Comparison of ENCODE assay signal across 12 cellular contexts in genomic region chr19:1395194-1396018, GRCh38. TPM values are rescaled to one million over a fixed set of nuclear protein-coding genes. Genes with fewer than 3 reads are reported as not detected.
A peak's percentile ranks its signal among the peaks of the same experiment; 100 is the strongest.
DNase-seq lines count a peak whose midpoint lies in the region; FAIRE-seq and TF ChIP-seq lines count a peak whose summit lies in the region.
"Had no signal": no experiment of that assay in that cellular context is flagged by ENCODE, and none has a peak within 500 bp of the region (broad histone marks: within the 10 kb centered on the region; RNA-seq: fewer than 3 reads in every experiment).

No MANE protein-coding gene starts in this region.

- H3K9me3 ChIP-seq in BE2C (no peaks in the 10 kb centered on the region), NT2/D1 (ENCODE audit: insufficient read depth, low read length) (no peaks in the 10 kb centered on the region), keratinocyte (ENCODE audit: control insufficient read depth, low read depth, low read length) (no peaks in the 10 kb centered on the region), thyroid gland (no peaks in the 10 kb centered on the region)

- H3K4me3 ChIP-seq in BE2C (ENCODE audit: low read depth, low read length) (0 out of 2 replicates have a peak overlapping the region, but pooled peaks have one; percentile 4), NT2/D1 (ENCODE audit: insufficient read length, low read depth) (no peak overlapping the region), keratinocyte (ENCODE audit: control insufficient read depth in 2 of 3, extremely low read depth in 1 of 3, insufficient read depth in 2 of 3, low read depth in 1 of 3, low read length in 3 of 3) (no peak overlapping the region), thyroid gland (replicated peaks in 1 of 3) (no peak overlapping the region)

- no peaks in the 10 kb centered on the region for H3K27me3 Mint-ChIP-seq in T-helper 2 cell treated with Interferon-gamma antibody and Interleukin-4, amounts not matched to agents 5 μg/mL and 100 μg/mL, for 36 hours (ENCODE audit: low read depth)
- H3K27me3 Mint-ChIP-seq: progenitor cell of endocrine pancreas had no signal

- peaks cover 8% of the 10 kb centered on the region for H3K36me3 Mint-ChIP-seq in T-helper 2 cell treated with Interferon-gamma antibody and Interleukin-4, amounts not matched to agents 5 μg/mL and 100 μg/mL, for 36 hours (ENCODE audit: low read depth)

- no peaks in the 10 kb centered on the region for H3K79me2 ChIP-seq in keratinocyte (ENCODE audit: control insufficient read depth, insufficient read depth, low read length)

- TF ChIP-seq CTCF in BE2C (IDR thresholded peaks at IDR 0.05; ENCODE audit: low read depth, low read length) (no peak), keratinocyte (optimal IDR thresholded peaks at IDR 0.05 in 1 of 3, IDR thresholded peaks at IDR 0.05 in 1 of 3, conservative IDR thresholded peaks at IDR 0.05 in 1 of 3; ENCODE audit: extremely low read depth in 1 of 3, insufficient read depth in 2 of 3, low read length in 3 of 3) (no peak), thyroid gland (IDR thresholded peaks at IDR 0.05) (no peak)

- H3K27ac Mint-ChIP-seq in T-helper 2 cell treated with Interferon-gamma antibody and Interleukin-4, amounts not matched to agents 5 μg/mL and 100 μg/mL, for 36 hours, result no peak overlapping the region
- H3K27ac Mint-ChIP-seq: progenitor cell of endocrine pancreas had no signal

- peaks cover 36% of the 10 kb centered on the region for H3K36me3 ChIP-seq in BE2C
- peaks cover 66% of the 10 kb centered on the region for H3K36me3 ChIP-seq in NT2/D1 (ENCODE audit: insufficient read depth, insufficient read length, low read length)
- H3K36me3 ChIP-seq in keratinocyte (ENCODE audit: control insufficient read depth in 2 of 2, extremely low read depth in 1 of 2, insufficient read depth in 2 of 2, low read length in 2 of 2), result peaks cover 3 to 5% of the 10 kb centered on the region in 2 experiments
- H3K36me3 ChIP-seq in thyroid gland, result peaks cover 26 to 30% of the 10 kb centered on the region in 2 donors

- FAIRE-seq in keratinocyte (lab: Jason Lieb, UNC), result no peak

- no peaks in the 10 kb centered on the region for H3K9me1 ChIP-seq in keratinocyte (ENCODE audit: control insufficient read depth, extremely low read depth, insufficient read depth, low read length)

- dilution Hi-C loops in keratinocyte (cut with MboI; ENCODE audit: extremely low pct_ligation_motif_present, low sequenced_read_pairs), result no loop called here

- H3K4me1 ChIP-seq in BE2C (peaks cover 15% of the 10 kb centered on the region), NT2/D1 (ENCODE audit: insufficient read depth, insufficient read length) (peaks cover 20% of the 10 kb centered on the region), keratinocyte (ENCODE audit: control insufficient read depth, extremely low read depth, insufficient read depth, low read length) (peaks cover 16% of the 10 kb centered on the region), thyroid gland (peaks cover 2 to 10% of the 10 kb centered on the region in 2 donors)

- intact Hi-C loops in thyroid gland (cut with DNase I), result no loop called here

- no peak for TF ChIP-seq POLR2A in thyroid gland (IDR thresholded peaks at IDR 0.05)

- WGBS in thyroid gland, 2 donors, result 85 to 92% methylated on average over 10 to 38 of the region's 52 CpGs

- no peaks in the 10 kb centered on the region for H4K20me1 ChIP-seq in keratinocyte (ENCODE audit: control insufficient read depth, extremely low read depth, insufficient read depth, low read length)

- H3K27me3 ChIP-seq in BE2C, result no peaks in the 10 kb centered on the region
- no peaks in the 10 kb centered on the region for H3K27me3 ChIP-seq in NT2/D1 (ENCODE audit: insufficient read depth, insufficient read length)
- peaks cover 18% of the 10 kb centered on the region for H3K27me3 ChIP-seq in keratinocyte (ENCODE audit: control insufficient read depth, extremely low read depth, insufficient read depth, low read length)
- no peaks in the 10 kb centered on the region for H3K27me3 ChIP-seq in thyroid gland
- H3K27me3 ChIP-seq: brain microvascular endothelial cell had no signal

- DNase-seq in BE2C, result peak; percentile 70
- no peak for DNase-seq in NT2/D1 (ENCODE audit: low read depth, low spot score)
- no peak for DNase-seq in keratinocyte (ENCODE audit: low read depth, low spot score)
- no peak for DNase-seq in GM03348 (ENCODE audit: low spot score)
- no peak for DNase-seq in T-helper 2 cell treated with Interferon-gamma antibody and Interleukin-4, amounts not matched to agents 5 μg/mL and 100 μg/mL, for 36 hours (ENCODE audit: low spot score)
- DNase-seq in thyroid gland, result no peak
- DNase-seq: activated naive CD4-positive, alpha-beta T cell treated with Interleukin-2 at 50 U/mL for 16 hours; brain microvascular endothelial cell; foreskin melanocyte; MV-4-11; WERI-Rb-1 had no signal

- H3K27ac ChIP-seq in keratinocyte (ENCODE audit: control insufficient read depth, insufficient read depth, low read length) (no peak overlapping the region), thyroid gland (no peak overlapping the region)
- H3K27ac ChIP-seq: brain microvascular endothelial cell had no signal

- H3K4me3 Mint-ChIP-seq in T-helper 2 cell treated with Interferon-gamma antibody and Interleukin-4, amounts not matched to agents 5 μg/mL and 100 μg/mL, for 36 hours, result no peak overlapping the region

- no peak overlapping the region for H2AFZ ChIP-seq in keratinocyte (ENCODE audit: control insufficient read depth, low read length)

- H3K9me3 Mint-ChIP-seq in T-helper 2 cell treated with Interferon-gamma antibody and Interleukin-4, amounts not matched to agents 5 μg/mL and 100 μg/mL, for 36 hours, result no peaks in the 10 kb centered on the region

- no peaks in the 10 kb centered on the region for H3K4me1 Mint-ChIP-seq in T-helper 2 cell treated with Interferon-gamma antibody and Interleukin-4, amounts not matched to agents 5 μg/mL and 100 μg/mL, for 36 hours (ENCODE audit: low read depth)

- H3K9ac ChIP-seq in NT2/D1 (ENCODE audit: insufficient read length, low read depth) (peak overlapping the region; percentile 51), keratinocyte (ENCODE audit: control insufficient read depth, extremely low read depth, insufficient read depth, low read length) (no peak overlapping the region)

- H3K4me2 ChIP-seq in keratinocyte (ENCODE audit: control insufficient read depth, extremely low read depth, insufficient read depth, low read depth, low read length), result peak overlapping the region; percentile 10

RNA-seq across cellular contexts. Expression of gene GAMT, which starts 5.9 kb away (rescaled TPM):
- polyA plus RNA-seq in BE2C (2012; ENCODE audit: insufficient read depth, insufficient read length, low read depth), result 17.9 TPM
- polyA plus RNA-seq in keratinocyte, result 5.7 to 15.6 TPM (median 7.6 TPM) in 3 replicates
- polyA plus RNA-seq in keratinocyte (2011; ENCODE audit: low read depth), result 2.3 TPM
- polyA plus RNA-seq in keratinocyte (2011; cell fraction: cytosol; rRNA removed), result 5.4 and 11.0 TPM in 2 replicates
- polyA plus RNA-seq in keratinocyte (2011; cell fraction: nucleus; rRNA removed), result 2.8 and 4.4 TPM in 2 replicates
- 7.6 and 8.1 TPM in 2 replicates for polyA plus RNA-seq in keratinocyte (2012; ENCODE audit: low replicate concordance)
- 3.4 to 8.3 TPM (median 7.1 TPM) in 3 replicates for polyA minus RNA-seq in keratinocyte
- polyA minus RNA-seq in keratinocyte (2011; cell fraction: cytosol; rRNA and poly(A)+ RNA removed), result 12.1 TPM
- 1.3 and 1.5 TPM in 2 replicates for polyA minus RNA-seq in keratinocyte (2011; cell fraction: nucleus; rRNA and poly(A)+ RNA removed)
- total RNA-seq in thyroid gland, result 10 to 100 TPM; 22.2 to 39.5 (median 29.1) TPM

RNA-seq across cellular contexts. Expression of gene NDUFS7, which starts 11.7 kb away (rescaled TPM):
- 569 TPM for polyA plus RNA-seq in BE2C (2012; ENCODE audit: insufficient read depth, insufficient read length, low read depth)
- 23.2 to 52.1 TPM (median 41.3 TPM) in 3 replicates for polyA plus RNA-seq in keratinocyte
- polyA plus RNA-seq in keratinocyte (2011; ENCODE audit: low read depth), result 11.3 TPM
- 24.0 and 90.4 TPM in 2 replicates for polyA plus RNA-seq in keratinocyte (2011; cell fraction: cytosol; rRNA removed)
- 28.1 and 45.9 TPM in 2 replicates for polyA plus RNA-seq in keratinocyte (2011; cell fraction: nucleus; rRNA removed)
- polyA plus RNA-seq in keratinocyte (2012; ENCODE audit: low replicate concordance), result 53.3 and 67.2 TPM in 2 replicates
- 23.6 to 24.5 TPM (median 24.1 TPM) in 3 replicates for polyA minus RNA-seq in keratinocyte
- 179 TPM for polyA minus RNA-seq in keratinocyte (2011; cell fraction: cytosol; rRNA and poly(A)+ RNA removed)
- 21.3 and 24.1 TPM in 2 replicates for polyA minus RNA-seq in keratinocyte (2011; cell fraction: nucleus; rRNA and poly(A)+ RNA removed)
- 100 to 1,000 TPM in 2 of 4 donors, 10 to 100 TPM in 2; 75.2 to 185 (median 108) TPM for total RNA-seq in thyroid gland

RNA-seq across cellular contexts. Expression of gene DAZAP1, which starts 12.0 kb away (rescaled TPM):
- polyA plus RNA-seq in BE2C (2012; ENCODE audit: insufficient read depth, insufficient read length, low read depth), result 146 TPM
- polyA plus RNA-seq in keratinocyte, result 56.4 to 99.2 TPM (median 71.6 TPM) in 3 replicates
- 75.7 TPM for polyA plus RNA-seq in keratinocyte (2011; ENCODE audit: low read depth)
- polyA plus RNA-seq in keratinocyte (2011; cell fraction: cytosol; rRNA removed), result 33.6 and 50.2 TPM in 2 replicates
- polyA plus RNA-seq in keratinocyte (2011; cell fraction: nucleus; rRNA removed), result 72.0 and 80.3 TPM in 2 replicates
- 35.2 and 91.1 TPM in 2 replicates for polyA plus RNA-seq in keratinocyte (2012; ENCODE audit: low replicate concordance)
- polyA minus RNA-seq in keratinocyte, result 24.9 to 70.2 TPM (median 27.3 TPM) in 3 replicates
- 40.5 TPM for polyA minus RNA-seq in keratinocyte (2011; cell fraction: cytosol; rRNA and poly(A)+ RNA removed)
- 20.7 and 38.5 TPM in 2 replicates for polyA minus RNA-seq in keratinocyte (2011; cell fraction: nucleus; rRNA and poly(A)+ RNA removed)
- 10 to 100 TPM; 34.4 to 77.3 (median 67.7) TPM for total RNA-seq in thyroid gland

RNA-seq across cellular contexts. Expression of gene RPS15, which starts 42.8 kb away (rescaled TPM):
- 4,587 TPM for polyA plus RNA-seq in BE2C (2012; ENCODE audit: insufficient read depth, insufficient read length, low read depth)
- 795 to 1,391 TPM (median 803 TPM) in 3 replicates for polyA plus RNA-seq in keratinocyte
- polyA plus RNA-seq in keratinocyte (2011; ENCODE audit: low read depth), result 362 TPM
- polyA plus RNA-seq in keratinocyte (2011; cell fraction: cytosol; rRNA removed), result 749 and 1,693 TPM in 2 replicates
- 422 and 446 TPM in 2 replicates for polyA plus RNA-seq in keratinocyte (2011; cell fraction: nucleus; rRNA removed)
- 1,800 and 1,869 TPM in 2 replicates for polyA plus RNA-seq in keratinocyte (2012; ENCODE audit: low replicate concordance)
- 373 to 635 TPM (median 449 TPM) in 3 replicates for polyA minus RNA-seq in keratinocyte
- polyA minus RNA-seq in keratinocyte (2011; cell fraction: cytosol; rRNA and poly(A)+ RNA removed), result 1,642 TPM
- 171 and 204 TPM in 2 replicates for polyA minus RNA-seq in keratinocyte (2011; cell fraction: nucleus; rRNA and poly(A)+ RNA removed)
- 1,000 to 10,000 TPM; 1,760 to 2,977 (median 2,488) TPM for total RNA-seq in thyroid gland

RNA-seq across cellular contexts. Expression of gene APC2, which starts 54.5 kb away (rescaled TPM):
- polyA plus RNA-seq in BE2C (2012; ENCODE audit: insufficient read depth, insufficient read length, low read depth), result 28.2 TPM
- 0.01 to 0.05 TPM (median 0.01 TPM) in 3 replicates for polyA plus RNA-seq in keratinocyte
- not detected for polyA plus RNA-seq in keratinocyte (2011; ENCODE audit: low read depth)
- 0.01 and 0.03 TPM in 2 replicates for polyA plus RNA-seq in keratinocyte (2011; cell fraction: cytosol; rRNA removed)
- 0.08 and 0.11 TPM in 2 replicates for polyA plus RNA-seq in keratinocyte (2011; cell fraction: nucleus; rRNA removed)
- polyA plus RNA-seq in keratinocyte (2012; ENCODE audit: low replicate concordance), result 0.16 and 0.20 TPM in 2 replicates
- 0.03 to 0.13 TPM in 2 of 3 replicates, not detected in the other for polyA minus RNA-seq in keratinocyte
- polyA minus RNA-seq in keratinocyte (2011; cell fraction: cytosol; rRNA and poly(A)+ RNA removed), result not detected
- polyA minus RNA-seq in keratinocyte (2011; cell fraction: nucleus; rRNA and poly(A)+ RNA removed), result 0.21 and 0.54 TPM in 2 replicates
- total RNA-seq in thyroid gland, result under 1 TPM in 3 of 4 donors, not detected in 1; under 0.01 to 0.20 (median 0.08) TPM
